In the genomic region with DNA sequence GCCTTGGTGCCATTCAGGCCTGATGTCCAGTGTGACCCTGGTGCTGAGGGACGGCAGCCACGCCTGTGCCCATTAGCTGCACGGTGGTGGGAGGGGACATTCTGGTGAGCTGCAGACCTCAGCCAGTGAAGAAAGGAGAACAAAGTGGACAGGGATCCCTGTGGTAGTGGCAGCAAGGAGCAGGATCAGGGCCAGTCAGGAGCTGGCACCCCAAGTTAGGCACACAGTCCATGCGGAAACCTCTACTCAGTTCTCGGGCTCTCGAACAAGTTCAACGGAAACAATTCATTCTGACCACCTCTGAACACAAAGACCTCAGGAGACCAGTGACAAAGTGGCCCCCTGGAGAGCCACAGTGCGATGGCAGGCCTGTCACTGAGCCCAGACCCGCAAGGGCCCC, we compare ENCODE assay signal across 2 cellular contexts.
TF ChIP-seq lines count a peak whose summit lies in the region.

No MANE protein-coding gene starts in this region.

TF ChIP-seq in GM12878, 131 proteins besides CTCF, POLR2A, EP300 and RAD21:
- TF ChIP-seq RBBP5 (conservative IDR thresholded peaks at IDR 0.05): no peak
- TF ChIP-seq, protein P1, sequence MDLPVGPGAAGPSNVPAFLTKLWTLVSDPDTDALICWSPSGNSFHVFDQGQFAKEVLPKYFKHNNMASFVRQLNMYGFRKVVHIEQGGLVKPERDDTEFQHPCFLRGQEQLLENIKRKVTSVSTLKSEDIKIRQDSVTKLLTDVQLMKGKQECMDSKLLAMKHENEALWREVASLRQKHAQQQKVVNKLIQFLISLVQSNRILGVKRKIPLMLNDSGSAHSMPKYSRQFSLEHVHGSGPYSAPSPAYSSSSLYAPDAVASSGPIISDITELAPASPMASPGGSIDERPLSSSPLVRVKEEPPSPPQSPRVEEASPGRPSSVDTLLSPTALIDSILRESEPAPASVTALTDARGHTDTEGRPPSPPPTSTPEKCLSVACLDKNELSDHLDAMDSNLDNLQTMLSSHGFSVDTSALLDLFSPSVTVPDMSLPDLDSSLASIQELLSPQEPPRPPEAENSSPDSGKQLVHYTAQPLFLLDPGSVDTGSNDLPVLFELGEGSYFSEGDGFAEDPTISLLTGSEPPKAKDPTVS (IDR thresholded peaks at IDR 0.05; ENCODE audit: low read depth, low read length): no peak
- TF ChIP-seq RUNX3 (IDR thresholded peaks at IDR 0.05; ENCODE audit: low read length): no peak
- no peak for TF ChIP-seq CHD1 (IDR thresholded peaks at IDR 0.05; ENCODE audit: low read depth, low read length)
- TF ChIP-seq SPI1 (IDR thresholded peaks at IDR 0.05; ENCODE audit: borderline replicate concordance, insufficient read depth, low read depth, low read length): no peak
- TF ChIP-seq CBX3 (IDR thresholded peaks at IDR 0.05; ENCODE audit: borderline replicate concordance, low read depth): no peak
- no peak for TF ChIP-seq BRCA1 (IDR thresholded peaks at IDR 0.05; ENCODE audit: low read depth, low read length)
- TF ChIP-seq ATF7 (IDR thresholded peaks at IDR 0.05; ENCODE audit: low read depth): no peak
- TF ChIP-seq MEF2A (IDR thresholded peaks at IDR 0.05; ENCODE audit: insufficient read depth, low read depth, low read length): no peak
- TF ChIP-seq MEF2B (IDR thresholded peaks at IDR 0.05; ENCODE audit: partially characterized antibody, poor library complexity, severe bottlenecking): no peak
- TF ChIP-seq FOXK2 (IDR thresholded peaks at IDR 0.05): no peak
- TF ChIP-seq KAT2A (conservative IDR thresholded peaks at IDR 0.05; ENCODE audit: control insufficient read depth, low read depth, low read length): no peak
- TF ChIP-seq, protein P2, sequence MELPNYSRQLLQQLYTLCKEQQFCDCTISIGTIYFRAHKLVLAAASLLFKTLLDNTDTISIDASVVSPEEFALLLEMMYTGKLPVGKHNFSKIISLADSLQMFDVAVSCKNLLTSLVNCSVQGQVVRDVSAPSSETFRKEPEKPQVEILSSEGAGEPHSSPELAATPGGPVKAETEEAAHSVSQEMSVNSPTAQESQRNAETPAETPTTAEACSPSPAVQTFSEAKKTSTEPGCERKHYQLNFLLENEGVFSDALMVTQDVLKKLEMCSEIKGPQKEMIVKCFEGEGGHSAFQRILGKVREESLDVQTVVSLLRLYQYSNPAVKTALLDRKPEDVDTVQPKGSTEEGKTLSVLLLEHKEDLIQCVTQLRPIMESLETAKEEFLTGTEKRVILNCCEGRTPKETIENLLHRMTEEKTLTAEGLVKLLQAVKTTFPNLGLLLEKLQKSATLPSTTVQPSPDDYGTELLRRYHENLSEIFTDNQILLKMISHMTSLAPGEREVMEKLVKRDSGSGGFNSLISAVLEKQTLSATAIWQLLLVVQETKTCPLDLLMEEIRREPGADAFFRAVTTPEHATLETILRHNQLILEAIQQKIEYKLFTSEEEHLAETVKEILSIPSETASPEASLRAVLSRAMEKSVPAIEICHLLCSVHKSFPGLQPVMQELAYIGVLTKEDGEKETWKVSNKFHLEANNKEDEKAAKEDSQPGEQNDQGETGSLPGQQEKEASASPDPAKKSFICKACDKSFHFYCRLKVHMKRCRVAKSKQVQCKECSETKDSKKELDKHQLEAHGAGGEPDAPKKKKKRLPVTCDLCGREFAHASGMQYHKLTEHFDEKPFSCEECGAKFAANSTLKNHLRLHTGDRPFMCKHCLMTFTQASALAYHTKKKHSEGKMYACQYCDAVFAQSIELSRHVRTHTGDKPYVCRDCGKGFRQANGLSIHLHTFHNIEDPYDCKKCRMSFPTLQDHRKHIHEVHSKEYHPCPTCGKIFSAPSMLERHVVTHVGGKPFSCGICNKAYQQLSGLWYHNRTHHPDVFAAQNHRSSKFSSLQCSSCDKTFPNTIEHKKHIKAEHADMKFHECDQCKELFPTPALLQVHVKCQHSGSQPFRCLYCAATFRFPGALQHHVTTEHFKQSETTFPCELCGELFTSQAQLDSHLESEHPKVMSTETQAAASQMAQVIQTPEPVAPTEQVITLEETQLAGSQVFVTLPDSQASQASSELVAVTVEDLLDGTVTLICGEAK (IDR thresholded peaks at IDR 0.05; ENCODE audit: borderline replicate concordance): no peak
TF ChIP-seq in GM12878: peak in this region for 0.

TF ChIP-seq in HepG2, 621 proteins besides CTCF, POLR2A, EP300 and RAD21:
- no peak for TF ChIP-seq GFI1 (CRISPR knock-in tag; IDR thresholded peaks at IDR 0.05; ENCODE audit: borderline replicate concordance)
- no peak for TF ChIP-seq ZNF446 (CRISPR knock-in tag; IDR thresholded peaks at IDR 0.05)
- no peak for TF ChIP-seq RFX1 (IDR thresholded peaks at IDR 0.05)
- TF ChIP-seq ZFP36 (IDR thresholded peaks at IDR 0.05; ENCODE audit: borderline replicate concordance, low read depth, low read length, partially characterized antibody): no peak
- TF ChIP-seq ZNF713 (CRISPR knock-in tag; IDR thresholded peaks at IDR 0.05): no peak
- TF ChIP-seq ZNF552 (CRISPR knock-in tag; IDR thresholded peaks at IDR 0.05; ENCODE audit: borderline replicate concordance): no peak
- TF ChIP-seq, protein P3, sequence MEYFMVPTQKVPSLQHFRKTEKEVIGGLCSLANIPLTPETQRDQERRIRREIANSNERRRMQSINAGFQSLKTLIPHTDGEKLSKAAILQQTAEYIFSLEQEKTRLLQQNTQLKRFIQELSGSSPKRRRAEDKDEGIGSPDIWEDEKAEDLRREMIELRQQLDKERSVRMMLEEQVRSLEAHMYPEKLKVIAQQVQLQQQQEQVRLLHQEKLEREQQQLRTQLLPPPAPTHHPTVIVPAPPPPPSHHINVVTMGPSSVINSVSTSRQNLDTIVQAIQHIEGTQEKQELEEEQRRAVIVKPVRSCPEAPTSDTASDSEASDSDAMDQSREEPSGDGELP (IDR thresholded peaks at IDR 0.05; ENCODE audit: borderline replicate concordance, low read depth): no peak
- no peak for TF ChIP-seq U2AF1 (optimal IDR thresholded peaks at IDR 0.05; ENCODE audit: low read depth, low read length)
- no peak for TF ChIP-seq ZNF776 (CRISPR knock-in tag; IDR thresholded peaks at IDR 0.05)
- no peak for TF ChIP-seq SOX13 (IDR thresholded peaks at IDR 0.05)
- TF ChIP-seq SOX13 (CRISPR knock-in tag; conservative IDR thresholded peaks at IDR 0.05 in 1 of 2, IDR thresholded peaks at IDR 0.05 in 1 of 2): no peak
- no peak for TF ChIP-seq RCOR2 (CRISPR knock-in tag; IDR thresholded peaks at IDR 0.05)
- no peak for TF ChIP-seq ZFP41 (CRISPR knock-in tag; IDR thresholded peaks at IDR 0.05; ENCODE audit: borderline replicate concordance)
- TF ChIP-seq KLF11 (CRISPR knock-in tag; IDR thresholded peaks at IDR 0.05): no peak
- TF ChIP-seq, protein P4, sequence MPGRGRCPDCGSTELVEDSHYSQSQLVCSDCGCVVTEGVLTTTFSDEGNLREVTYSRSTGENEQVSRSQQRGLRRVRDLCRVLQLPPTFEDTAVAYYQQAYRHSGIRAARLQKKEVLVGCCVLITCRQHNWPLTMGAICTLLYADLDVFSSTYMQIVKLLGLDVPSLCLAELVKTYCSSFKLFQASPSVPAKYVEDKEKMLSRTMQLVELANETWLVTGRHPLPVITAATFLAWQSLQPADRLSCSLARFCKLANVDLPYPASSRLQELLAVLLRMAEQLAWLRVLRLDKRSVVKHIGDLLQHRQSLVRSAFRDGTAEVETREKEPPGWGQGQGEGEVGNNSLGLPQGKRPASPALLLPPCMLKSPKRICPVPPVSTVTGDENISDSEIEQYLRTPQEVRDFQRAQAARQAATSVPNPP (CRISPR knock-in tag; IDR thresholded peaks at IDR 0.05): no peak
- TF ChIP-seq CBFB (CRISPR knock-in tag; IDR thresholded peaks at IDR 0.05): no peak
- no peak for TF ChIP-seq ZNF615 (CRISPR knock-in tag; IDR thresholded peaks at IDR 0.05; ENCODE audit: borderline replicate concordance)
- no peak for TF ChIP-seq MATR3 (CRISPR knock-in tag; IDR thresholded peaks at IDR 0.05)
- no peak for TF ChIP-seq KLF12 (CRISPR knock-in tag; IDR thresholded peaks at IDR 0.05; ENCODE audit: borderline replicate concordance)
- TF ChIP-seq ZFYVE20 (CRISPR knock-in tag; IDR thresholded peaks at IDR 0.05; ENCODE audit: borderline replicate concordance, low read depth): no peak
- no peak for TF ChIP-seq ZSCAN30 (CRISPR knock-in tag; IDR thresholded peaks at IDR 0.05)
